Comparison of ENCODE assay signal across 1 cellular context in the genomic region with DNA sequence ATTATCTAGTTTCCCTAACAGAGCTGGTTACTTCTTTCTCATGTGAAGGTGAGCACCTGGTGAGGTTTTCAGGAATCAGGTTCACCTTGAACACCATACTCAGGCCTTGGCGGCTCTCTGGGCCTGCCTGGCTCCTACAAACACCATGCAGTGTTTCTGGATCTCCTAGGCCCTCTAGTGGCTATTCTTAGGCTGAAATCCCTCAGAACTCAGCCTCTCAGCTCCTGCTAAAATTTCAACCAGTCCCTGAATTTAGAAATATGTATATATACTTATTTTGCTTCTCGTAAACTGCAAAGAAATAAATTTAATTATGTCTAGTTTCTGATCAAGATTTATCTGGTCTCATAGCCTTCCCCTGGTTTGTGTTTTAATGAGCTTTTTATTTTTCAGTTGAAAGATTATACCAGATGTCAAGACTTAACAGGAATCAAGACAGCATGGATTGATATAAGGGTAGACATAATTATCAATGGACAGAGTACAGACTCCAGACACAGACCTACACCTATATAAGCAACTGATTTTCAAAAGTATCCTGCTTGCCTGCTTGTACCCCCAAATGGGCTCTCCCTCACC.
TF ChIP-seq lines count a peak whose summit lies in the region.

No MANE protein-coding gene starts in this region.

TF ChIP-seq in HepG2, 621 proteins besides CTCF, POLR2A, EP300 and RAD21 (continued from another document):
- no peak for TF ChIP-seq ATF7 (IDR thresholded peaks at IDR 0.05)
- TF ChIP-seq ATF7 (CRISPR knock-in tag; IDR thresholded peaks at IDR 0.05): no peak
- TF ChIP-seq XRCC5 (optimal IDR thresholded peaks at IDR 0.05; ENCODE audit: low read length): peak; percentile 58
- TF ChIP-seq MIER2 (CRISPR knock-in tag; IDR thresholded peaks at IDR 0.05): no peak
- peak; percentile 88 for TF ChIP-seq STAG1 (CRISPR knock-in tag; IDR thresholded peaks at IDR 0.05)
- TF ChIP-seq, protein P1, sequence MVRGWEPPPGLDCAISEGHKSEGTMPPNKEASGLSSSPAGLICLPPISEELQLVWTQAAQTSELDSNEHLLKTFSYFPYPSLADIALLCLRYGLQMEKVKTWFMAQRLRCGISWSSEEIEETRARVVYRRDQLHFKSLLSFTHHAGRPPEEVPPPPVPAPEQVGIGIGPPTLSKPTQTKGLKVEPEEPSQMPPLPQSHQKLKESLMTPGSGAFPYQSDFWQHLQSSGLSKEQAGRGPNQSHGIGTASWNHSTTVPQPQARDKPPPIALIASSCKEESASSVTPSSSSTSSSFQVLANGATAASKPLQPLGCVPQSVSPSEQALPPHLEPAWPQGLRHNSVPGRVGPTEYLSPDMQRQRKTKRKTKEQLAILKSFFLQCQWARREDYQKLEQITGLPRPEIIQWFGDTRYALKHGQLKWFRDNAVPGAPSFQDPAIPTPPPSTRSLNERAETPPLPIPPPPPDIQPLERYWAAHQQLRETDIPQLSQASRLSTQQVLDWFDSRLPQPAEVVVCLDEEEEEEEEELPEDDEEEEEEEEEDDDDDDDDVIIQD (CRISPR knock-in tag; IDR thresholded peaks at IDR 0.05; ENCODE audit: low read depth): 0 out of 2 replicates have a peak, but pooled peaks have one; percentile 19
- peak; percentile 97 for TF ChIP-seq SMC3 (IDR thresholded peaks at IDR 0.05; ENCODE audit: low read length)
TF ChIP-seq in HepG2: peak in this region for 9.
